In genomic region chr5:122220498-122220897, GRCh38 we compare ENCODE assay signal across 19 cellular contexts.
A peak's percentile ranks its signal among the peaks of the same experiment; 100 is the strongest.
DNase-seq lines count a peak whose midpoint lies in the region; ATAC-seq and TF ChIP-seq lines count a peak whose summit lies in the region.
"Had no signal": no experiment of that assay in that cellular context is flagged by ENCODE, and none has a peak within 500 bp of the region (broad histone marks: within the 10 kb centered on the region; RNA-seq: fewer than 3 reads in every experiment).

No MANE protein-coding gene starts in this region.

- no peak overlapping the region for H3K4me3 ChIP-seq in OCI-LY3 (ENCODE audit: low read length)
- H3K4me3 ChIP-seq: SJSA1 had no signal

- H3K36me3 ChIP-seq in OCI-LY3 (replicated peaks; ENCODE audit: low read depth, low read length) = no peaks in the 10 kb centered on the region
- H3K36me3 ChIP-seq: SJSA1 had no signal

- H3K9ac ChIP-seq in OCI-LY3 (ENCODE audit: low read length) = no peak overlapping the region

- no peak overlapping the region for H3K27ac Mint-ChIP-seq in stimulated activated naive CD8-positive, alpha-beta T cell treated with anti-CD3 and anti-CD28 coated beads, Interleukin-15, amount 100 ng/mL, for 72 hours

- H3K27ac ChIP-seq in OCI-LY3 (ENCODE audit: low read length) = no peak overlapping the region
- H3K27ac ChIP-seq: C4-2B, SJSA1 had no signal

- peaks cover 10% of the 10 kb centered on the region for H3K27me3 Mint-ChIP-seq in stimulated activated naive CD8-positive, alpha-beta T cell treated with anti-CD3 and anti-CD28 coated beads, Interleukin-15, amount 100 ng/mL, for 72 hours

- H2AFZ ChIP-seq in OCI-LY3 (ENCODE audit: low read depth, low read length) = no peak overlapping the region

- H3K79me2 ChIP-seq in OCI-LY3 (ENCODE audit: low read length) = no peaks in the 10 kb centered on the region

- peak; percentile 63 for ATAC-seq in Right ventricle myocardium superior (ENCODE audit: poor library complexity)
- peak; percentile 33 for ATAC-seq in left lobe of liver
- no peak for ATAC-seq in stimulated activated naive CD8-positive, alpha-beta T cell treated with anti-CD3 and anti-CD28 coated beads, Interleukin-15, amount 100 ng/mL, for 72 hours

- intact Hi-C loops in Right ventricle myocardium superior (cut with DNase I) = no loop called here
- intact Hi-C loops in cardiac septum (cut with DNase I) = no loop called here

- TF ChIP-seq CTCF in OCI-LY3 (IDR thresholded peaks at IDR 0.05; ENCODE audit: low read depth, low read length) = no peak

- no peaks in the 10 kb centered on the region for H3K27me3 ChIP-seq in OCI-LY3 (ENCODE audit: low read depth, low read length)

- no peak overlapping the region for H3K4me3 Mint-ChIP-seq in stimulated activated naive CD8-positive, alpha-beta T cell treated with anti-CD3 and anti-CD28 coated beads, Interleukin-15, amount 100 ng/mL, for 72 hours

- H3K4me2 ChIP-seq in OCI-LY3 (ENCODE audit: low read length) = peak overlapping the region; percentile 34

- H4K20me1 ChIP-seq in OCI-LY3 (ENCODE audit: insufficient read depth, low read length) = no peaks in the 10 kb centered on the region

- peaks cover 6 to 7% of the 10 kb centered on the region in 2 donors for H3K9me3 Mint-ChIP-seq in stimulated activated naive CD8-positive, alpha-beta T cell treated with anti-CD3 and anti-CD28 coated beads, Interleukin-15, amount 100 ng/mL, for 72 hours

- no peaks in the 10 kb centered on the region for H3K4me1 Mint-ChIP-seq in stimulated activated naive CD8-positive, alpha-beta T cell treated with anti-CD3 and anti-CD28 coated beads, Interleukin-15, amount 100 ng/mL, for 72 hours

- no peaks in the 10 kb centered on the region; the same call in 1 of the 2 replicates for H3K9me3 ChIP-seq in OCI-LY3 (ENCODE audit: insufficient read depth, low read length)
- H3K9me3 ChIP-seq: SJSA1 had no signal

- peaks cover 12% of the 10 kb centered on the region for H3K4me1 ChIP-seq in OCI-LY3 (ENCODE audit: low read length)
- H3K4me1 ChIP-seq: Caco-2, SJSA1 had no signal

- DNase-seq in Right ventricle myocardium superior (no peak), cardiac septum (ENCODE audit: low spot score) (no peak), left lobe of liver (ENCODE audit: low spot score) (no peak), superior temporal gyrus (ENCODE audit: extremely low spot score) (peak; percentile 24), NCI-H748 (lab: John Stamatoyannopoulos, UW; ENCODE audit: unreplicated experiment) (no peak), NCI-H510A treated with DMSO at 0.1 percent for 48 hours (lab: John Stamatoyannopoulos, UW) (no peak)
- no peak for DNase-seq in stimulated activated naive CD8-positive, alpha-beta T cell treated with anti-CD3 and anti-CD28 coated beads, Interleukin-15, amount 100 ng/mL, for 72 hours
- DNase-seq: Caco-2, DMS53, HCEC 1CT, IMR-90, NCI-H1048, NCI-H146, NCI-H2081 treated with DMSO at 0.1 percent for 48 hours, NCI-H2227 treated with DMSO at 0.1 percent for 48 hours, NCI-H526 had no signal
